ENCODE assay signal across 23 cellular contexts in the genomic region with DNA sequence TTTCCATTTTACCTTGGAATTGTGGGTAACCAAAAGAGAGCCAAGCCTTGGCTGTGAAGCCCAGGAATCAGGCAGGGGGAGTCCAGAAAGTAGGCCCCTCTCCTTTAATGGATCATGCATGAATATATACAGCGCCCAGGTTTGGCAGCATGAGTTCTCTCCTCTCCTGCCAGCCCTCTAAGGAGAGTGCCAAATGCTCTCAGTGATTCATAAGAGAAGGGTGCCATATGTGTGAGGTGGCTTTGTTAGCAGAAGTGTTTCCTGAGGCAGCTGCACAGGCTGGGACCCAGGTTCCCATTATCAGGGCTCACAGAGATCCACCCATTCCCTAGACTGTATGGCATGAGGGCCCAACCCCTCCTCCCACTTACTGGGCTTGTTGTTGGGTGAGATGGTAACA. TPM values are rescaled to one million over a fixed set of nuclear protein-coding genes. Genes with fewer than 3 reads are reported as not detected.
"Had no signal": no experiment of that assay in that cellular context is flagged by ENCODE, and none has a peak within 500 bp of the region (broad histone marks: within the 10 kb centered on the region; RNA-seq: fewer than 3 reads in every experiment).

No MANE protein-coding gene starts in this region.

- DNase-seq: activated CD4-positive, alpha-beta T cell treated with anti-CD3 and anti-CD28 coated beads, Interleukin-2, amount 50 U/mL, for 1 hour; activated CD4-positive, CD25-positive, alpha-beta regulatory T cell treated with anti-CD3 and anti-CD28 coated beads, Interleukin-2, amount 50 U/mL, for 72 hours; activated CD8-positive, alpha-beta memory T cell treated with anti-CD3 and anti-CD28 coated beads for 24 hours; activated gamma-delta T cell; activated naive CD8-positive, alpha-beta T cell treated with anti-CD3 and anti-CD28 coated beads, Interleukin-2, amount 10 ng/mL, durations not matched to agents 7 days and 5 days; activated T-cell treated with anti-CD3 and anti-CD28 coated beads, Interleukin-2, amount 50 U/mL, for 72 hours; cerebellar nuclear complex; effector CD8-positive, alpha-beta T cell; mesenchymal stem cell; mucosa of descending colon; naive thymus-derived CD8-positive, alpha-beta T cell; stimulated activated CD4-positive, alpha-beta T cell treated with anti-CD3 and anti-CD28 coated beads, Interleukin-4, amount 100 ng/mL, for 24 hours; stomach had no signal

- H3K79me2 ChIP-seq: hepatocyte, parathyroid adenoma had no signal

- H3K9ac ChIP-seq: parathyroid adenoma had no signal

- H3K4me3 ChIP-seq: esophagus muscularis mucosa, hepatocyte, mucosa of descending colon, smooth muscle cell, stomach, thoracic aorta, upper lobe of left lung had no signal

- H3K27me3 ChIP-seq: esophagus muscularis mucosa, hepatocyte, neutrophil, stomach, upper lobe of left lung had no signal

- ATAC-seq: activated T-cell treated with anti-CD3 and anti-CD28 coated beads, Interleukin-2, amount 50 U/mL, for 72 hours; mucosa of descending colon; naive thymus-derived CD8-positive, alpha-beta T cell; sciatic nerve; stimulated activated effector memory CD8-positive, alpha-beta T cell treated with anti-CD3 and anti-CD28 coated beads, Interleukin-12 subunit alpha, Interleukin-12 subunit beta, amount 100 ng/mL, for 72 hours had no signal

- H2AFZ ChIP-seq: hepatocyte, parathyroid adenoma had no signal

- H3K27ac ChIP-seq: hepatocyte, neutrophil, parathyroid adenoma, stomach, thoracic aorta, upper lobe of left lung, VCaP had no signal

- H3K4me2 ChIP-seq: hepatocyte, smooth muscle cell had no signal

- H3K9me3 ChIP-seq: esophagus muscularis mucosa, mucosa of descending colon, neutrophil, stomach, thoracic aorta, upper lobe of left lung had no signal

RNA-seq across cellular contexts. Expression of a gene that starts 52.3 kb away (rescaled TPM):
- total RNA-seq: activated naive CD8-positive, alpha-beta T cell treated with anti-CD3 and anti-CD28 coated beads, Interleukin-2, amount 10 ng/mL, durations not matched to agents 7 days and 5 days had no signal
- polyA plus RNA-seq: naive thymus-derived CD8-positive, alpha-beta T cell had no signal
